24 cellular contexts compared by ENCODE assay signal in genomic region chr1:65493792-65494191, GRCh38.
DNase-seq lines count a peak whose midpoint lies in the region; ATAC-seq, FAIRE-seq and TF ChIP-seq lines count a peak whose summit lies in the region.
"Had no signal": no experiment of that assay in that cellular context is flagged by ENCODE, and none has a peak within 500 bp of the region (broad histone marks: within the 10 kb centered on the region; RNA-seq: fewer than 3 reads in every experiment).

No MANE protein-coding gene starts in this region.

- no peak for TF ChIP-seq CTCF in liver (IDR thresholded peaks at IDR 0.05; ENCODE audit: low read depth, low read length, missing input control)
- no peak for TF ChIP-seq CTCF in HepG2 (CRISPR knock-in tag; IDR thresholded peaks at IDR 0.05)
- no peak for TF ChIP-seq CTCF in GM13977 (IDR thresholded peaks at IDR 0.05; ENCODE audit: extremely low read depth, insufficient read depth, missing control alignments)

- no peaks in the 10 kb centered on the region for H3K9me3 ChIP-seq in liver (ENCODE audit: control insufficient read depth in 4 of 4, low read length in 3 of 4)
- H3K9me3 ChIP-seq in HepG2 (ENCODE audit: low read length), result no peaks in the 10 kb centered on the region
- H3K9me3 ChIP-seq: A549; BLaER1 treated with 17β-estradiol and CSF1 and Interleukin-3, amounts not matched to agents 10 nM and 100 nM; esophagus squamous epithelium; lower lobe of right lung; SJCRH30; transverse colon had no signal

- TF ChIP-seq RAD21 in liver (IDR thresholded peaks at IDR 0.05), result peak; percentile 27 to 32
- no peak for TF ChIP-seq RAD21 in HepG2 (CRISPR knock-in tag; IDR thresholded peaks at IDR 0.05)

- BruUV-seq in HepG2 (replicated peaks; lab: Mats Ljungman, UMichigan), result no TSS peak

- no peak overlapping the region for H3K4me2 ChIP-seq in HepG2 (ENCODE audit: low read depth, low read length)
- H3K4me2 ChIP-seq: A549 had no signal

- H2AFZ ChIP-seq in HepG2 (ENCODE audit: low read length), result no peak overlapping the region

- no peaks in the 10 kb centered on the region for H3K79me2 ChIP-seq in HepG2 (ENCODE audit: insufficient read depth, low read length)

- CTCF ChIA-PET in HepG2 (lab: Yijun Ruan, JAX; ENCODE audit: low intra/inter-chr PET ratio, low total read pairs), result no interaction called here

- no peak overlapping the region for H3K27ac ChIP-seq in liver (ENCODE audit: low read depth in 1 of 2, low read length in 2 of 2)
- H3K27ac ChIP-seq in HepG2 (ENCODE audit: extremely low read length, insufficient read depth, low read length), result no peak overlapping the region
- H3K27ac ChIP-seq: A549; BLaER1 treated with 17β-estradiol and CSF1 and Interleukin-3, amounts not matched to agents 10 nM and 100 nM; lower lobe of right lung; SJCRH30; transverse colon had no signal

- no peaks in the 10 kb centered on the region for H3K36me3 ChIP-seq in liver (ENCODE audit: control insufficient read depth in 4 of 4, insufficient read depth in 3 of 4, low read depth in 1 of 4, low read length in 3 of 4)
- H3K36me3 ChIP-seq in HepG2 (replicated peaks in 1 of 2; ENCODE audit: control insufficient read depth in 1 of 2, insufficient read depth in 2 of 2, low read length in 2 of 2), result no peaks in the 10 kb centered on the region
- H3K36me3 ChIP-seq: BLaER1 treated with 17β-estradiol and CSF1 and Interleukin-3, amounts not matched to agents 10 nM and 100 nM; esophagus squamous epithelium; lower lobe of right lung; SJCRH30; transverse colon had no signal

- in situ Hi-C loops in HepG2 (cut with HindIII; ENCODE audit: extremely low pct_ligation_motif_present, low pct_unique_long_range_greater_than_20kb) (no loop called here), GM13977 (cut with MboI; ENCODE audit: low pct_unique_long_range_greater_than_20kb, low sequenced_read_pairs, unreplicated experiment) (no loop called here)

- 18% methylated on average over 2 of the region's 2 CpGs for WGBS in liver
- 74% methylated on average over 2 of the region's 2 CpGs for WGBS in HepG2 (ENCODE audit: low lambda C conversion rate)

- TF ChIP-seq EP300 in HepG2 (IDR thresholded peaks at IDR 0.05; ENCODE audit: low read depth in 2 of 2, low read length in 2 of 2) (no peak), HepG2 (CRISPR knock-in tag; IDR thresholded peaks at IDR 0.05; ENCODE audit: borderline replicate concordance) (no peak)

- intact Hi-C loops in HepG2 (cut with micrococcal nuclease; ENCODE audit: unreplicated experiment), result no loop called here

- DNase-seq in HepG2 (ENCODE audit: low spot score) (no peak), dermis blood vessel endothelial cell (peak; percentile 63), left lobe of liver (ENCODE audit: low spot score) (no peak), NCI-H187 (lab: John Stamatoyannopoulos, UW) (no peak), MV-4-11 (lab: John Stamatoyannopoulos, UW) (no peak), GM13977 (ENCODE audit: low spot score) (no peak)
- DNase-seq: activated CD4-positive, alpha-beta T cell treated with anti-CD3 and anti-CD28 coated beads, Interleukin-2, amount 10 ng/mL, durations not matched to agents 7 days and 5 days; Calu3; effector memory CD8-positive, alpha-beta T cell; esophagus squamous epithelium; Kasumi-1; lower lobe of right lung; SJCRH30; stimulated activated CD4-positive, alpha-beta T cell treated with anti-CD3 and anti-CD28 coated beads, Interleukin-12 subunit alpha, Interleukin-12 subunit beta, amount 100 ng/mL, for 4 hours; stimulated activated naive CD8-positive, alpha-beta T cell treated with anti-CD3 and anti-CD28 coated beads, Interleukin-15, amount 100 ng/mL, for 72 hours; transverse colon had no signal

- no peak for TF ChIP-seq POLR2A in HepG2 (IDR thresholded peaks at IDR 0.05; ENCODE audit: insufficient read depth in 1 of 2, low read depth in 2 of 2, low read length in 2 of 2)

- H4K20me1 ChIP-seq in HepG2 (ENCODE audit: insufficient read depth, low read length), result no peaks in the 10 kb centered on the region
- H4K20me1 ChIP-seq: BLaER1 treated with 17β-estradiol and CSF1 and Interleukin-3, amounts not matched to agents 10 nM and 100 nM had no signal

- H3K4me3 ChIP-seq in liver (ENCODE audit: low read depth in 1 of 3, low read length in 3 of 3) (no peak overlapping the region), HepG2 (replicated peaks in 1 of 3; ENCODE audit: insufficient read depth in 1 of 3, low read depth in 2 of 3, low read length in 3 of 3) (no peak overlapping the region)
- H3K4me3 ChIP-seq: A549; BLaER1 treated with 17β-estradiol and CSF1 and Interleukin-3, amounts not matched to agents 10 nM and 100 nM; esophagus squamous epithelium; lower lobe of right lung; SJCRH30; transverse colon had no signal

- no peak for FAIRE-seq in HepG2 (lab: Jason Lieb, UNC)
- FAIRE-seq: A549, colon, GM19239, H1 had no signal

- H3K9ac ChIP-seq in liver (ENCODE audit: low read depth in 1 of 2, low read length in 2 of 2), result no peak overlapping the region
- H3K9ac ChIP-seq in HepG2 (ENCODE audit: insufficient read depth, low read depth, low read length), result no peak overlapping the region
- H3K9ac ChIP-seq: BLaER1 treated with 17β-estradiol and CSF1 and Interleukin-3, amounts not matched to agents 10 nM and 100 nM had no signal

- no peaks in the 10 kb centered on the region for H3K27me3 ChIP-seq in liver (ENCODE audit: control insufficient read depth in 4 of 4, insufficient read depth in 4 of 4, low read length in 3 of 4)
- no peaks in the 10 kb centered on the region for H3K27me3 ChIP-seq in HepG2 (ENCODE audit: control insufficient read depth in 1 of 2, insufficient read depth in 2 of 2, low read length in 2 of 2)
- H3K27me3 ChIP-seq: BLaER1 treated with 17β-estradiol and CSF1 and Interleukin-3, amounts not matched to agents 10 nM and 100 nM; esophagus squamous epithelium; SJCRH30; transverse colon had no signal

- ATAC-seq in HepG2, result no peak
- peak; percentile 79 for ATAC-seq in left lobe of liver
- ATAC-seq in HG03432 (IDR thresholded peaks at IDR 0.05; ENCODE audit: unreplicated experiment), result no peak
- ATAC-seq: A549; activated T-helper 17 cell treated with anti-CD3 and anti-CD28 coated beads, Interleukin-2, amount 50 U/mL, for 72 hours; effector memory CD8-positive, alpha-beta T cell; stimulated activated naive CD8-positive, alpha-beta T cell treated with anti-CD3 and anti-CD28 coated beads, Interleukin-15, amount 100 ng/mL, for 72 hours had no signal

- H3K4me1 ChIP-seq in liver (ENCODE audit: control insufficient read depth in 4 of 4, insufficient read depth in 4 of 4, low read length in 3 of 4), result peaks cover 0 to 8% (median under 1%) of the 10 kb centered on the region in 4 donors
- H3K4me1 ChIP-seq in HepG2 (ENCODE audit: insufficient read depth, low read length), result peaks cover 16% of the 10 kb centered on the region; the same call in 1 of the 2 replicates
- H3K4me1 ChIP-seq: A549, esophagus squamous epithelium, SJCRH30 had no signal

- POLR2A ChIA-PET in HepG2 (lab: Yijun Ruan, JAX), result no interaction called here

TF ChIP-seq in liver, 16 proteins besides CTCF, POLR2A, EP300 and RAD21 (continues in another document):
- TF ChIP-seq ATF3 (IDR thresholded peaks at IDR 0.05) (no peak), SP1 (IDR thresholded peaks at IDR 0.05) (peak; percentile 38), YY1 (IDR thresholded peaks at IDR 0.05) (peak; percentile 53), HNF4A (conservative IDR thresholded peaks at IDR 0.05) (peak; percentile 31 to 35), JUND (IDR thresholded peaks at IDR 0.05) (no peak), NR2F2 (IDR thresholded peaks at IDR 0.05) (no peak), ZBTB33 (IDR thresholded peaks at IDR 0.05) (no peak)

TF ChIP-seq in HepG2, 621 proteins besides CTCF, POLR2A, EP300 and RAD21 (continues in another document):
- TF ChIP-seq ZNF205 (CRISPR knock-in tag; IDR thresholded peaks at IDR 0.05) (no peak), THRA (CRISPR knock-in tag; IDR thresholded peaks at IDR 0.05; ENCODE audit: borderline replicate concordance) (no peak), SP2 (CRISPR knock-in tag; IDR thresholded peaks at IDR 0.05) (no peak), HNF1A (IDR thresholded peaks at IDR 0.05; ENCODE audit: low read depth) (no peak), HNF1A (CRISPR knock-in tag; IDR thresholded peaks at IDR 0.05; ENCODE audit: borderline replicate concordance) (no peak), CHD2 (IDR thresholded peaks at IDR 0.05; ENCODE audit: low read depth, low read length) (no peak)
